ENCODE assay signal across 1 cellular context in the genomic region with DNA sequence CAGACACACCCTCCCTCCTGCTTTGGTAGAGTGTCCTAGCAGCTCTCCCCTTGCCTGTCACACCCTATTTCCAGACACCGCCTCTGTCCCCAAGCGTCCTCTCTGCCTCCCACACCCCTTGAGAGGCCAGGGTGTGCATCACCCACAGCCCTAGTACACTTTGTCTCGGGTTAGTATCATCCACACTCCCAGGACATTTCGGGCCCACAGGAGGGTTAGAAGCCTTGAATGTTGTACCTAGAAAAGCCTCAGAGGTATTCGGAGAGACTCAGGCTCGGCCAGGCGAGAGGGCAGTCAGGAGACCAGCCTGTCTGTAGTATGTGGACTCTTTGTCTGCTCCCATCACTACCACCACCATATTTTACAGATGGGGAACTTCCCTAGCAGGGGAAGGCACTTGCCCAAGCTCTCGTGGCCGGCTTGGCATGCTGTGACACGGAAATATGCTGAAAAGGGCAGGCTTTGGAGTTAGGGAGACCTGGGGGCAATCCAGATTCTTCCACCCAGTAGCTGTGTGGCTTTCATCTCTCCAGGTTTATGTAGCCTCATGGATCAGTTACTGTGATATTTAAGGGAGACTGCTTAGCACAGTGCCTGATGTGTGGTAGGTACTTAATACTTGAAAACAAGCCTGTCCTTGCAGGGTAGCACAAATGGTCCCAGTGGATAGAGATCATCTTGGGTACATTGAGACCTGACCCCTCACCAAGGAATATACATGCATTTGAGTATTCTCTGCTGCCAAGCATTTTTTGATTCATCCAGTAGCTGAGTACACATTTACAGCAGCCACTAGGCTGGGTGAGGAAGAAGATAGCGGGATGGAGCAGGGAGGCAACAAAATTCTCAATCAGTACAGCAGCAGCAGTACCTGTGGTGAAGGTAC.
TF ChIP-seq lines count a peak whose summit lies in the region.

No MANE protein-coding gene starts in this region.

TF ChIP-seq in K562, 482 proteins besides CTCF, POLR2A, EP300 and RAD21 (continues in another document):
- TF ChIP-seq, protein P1, sequence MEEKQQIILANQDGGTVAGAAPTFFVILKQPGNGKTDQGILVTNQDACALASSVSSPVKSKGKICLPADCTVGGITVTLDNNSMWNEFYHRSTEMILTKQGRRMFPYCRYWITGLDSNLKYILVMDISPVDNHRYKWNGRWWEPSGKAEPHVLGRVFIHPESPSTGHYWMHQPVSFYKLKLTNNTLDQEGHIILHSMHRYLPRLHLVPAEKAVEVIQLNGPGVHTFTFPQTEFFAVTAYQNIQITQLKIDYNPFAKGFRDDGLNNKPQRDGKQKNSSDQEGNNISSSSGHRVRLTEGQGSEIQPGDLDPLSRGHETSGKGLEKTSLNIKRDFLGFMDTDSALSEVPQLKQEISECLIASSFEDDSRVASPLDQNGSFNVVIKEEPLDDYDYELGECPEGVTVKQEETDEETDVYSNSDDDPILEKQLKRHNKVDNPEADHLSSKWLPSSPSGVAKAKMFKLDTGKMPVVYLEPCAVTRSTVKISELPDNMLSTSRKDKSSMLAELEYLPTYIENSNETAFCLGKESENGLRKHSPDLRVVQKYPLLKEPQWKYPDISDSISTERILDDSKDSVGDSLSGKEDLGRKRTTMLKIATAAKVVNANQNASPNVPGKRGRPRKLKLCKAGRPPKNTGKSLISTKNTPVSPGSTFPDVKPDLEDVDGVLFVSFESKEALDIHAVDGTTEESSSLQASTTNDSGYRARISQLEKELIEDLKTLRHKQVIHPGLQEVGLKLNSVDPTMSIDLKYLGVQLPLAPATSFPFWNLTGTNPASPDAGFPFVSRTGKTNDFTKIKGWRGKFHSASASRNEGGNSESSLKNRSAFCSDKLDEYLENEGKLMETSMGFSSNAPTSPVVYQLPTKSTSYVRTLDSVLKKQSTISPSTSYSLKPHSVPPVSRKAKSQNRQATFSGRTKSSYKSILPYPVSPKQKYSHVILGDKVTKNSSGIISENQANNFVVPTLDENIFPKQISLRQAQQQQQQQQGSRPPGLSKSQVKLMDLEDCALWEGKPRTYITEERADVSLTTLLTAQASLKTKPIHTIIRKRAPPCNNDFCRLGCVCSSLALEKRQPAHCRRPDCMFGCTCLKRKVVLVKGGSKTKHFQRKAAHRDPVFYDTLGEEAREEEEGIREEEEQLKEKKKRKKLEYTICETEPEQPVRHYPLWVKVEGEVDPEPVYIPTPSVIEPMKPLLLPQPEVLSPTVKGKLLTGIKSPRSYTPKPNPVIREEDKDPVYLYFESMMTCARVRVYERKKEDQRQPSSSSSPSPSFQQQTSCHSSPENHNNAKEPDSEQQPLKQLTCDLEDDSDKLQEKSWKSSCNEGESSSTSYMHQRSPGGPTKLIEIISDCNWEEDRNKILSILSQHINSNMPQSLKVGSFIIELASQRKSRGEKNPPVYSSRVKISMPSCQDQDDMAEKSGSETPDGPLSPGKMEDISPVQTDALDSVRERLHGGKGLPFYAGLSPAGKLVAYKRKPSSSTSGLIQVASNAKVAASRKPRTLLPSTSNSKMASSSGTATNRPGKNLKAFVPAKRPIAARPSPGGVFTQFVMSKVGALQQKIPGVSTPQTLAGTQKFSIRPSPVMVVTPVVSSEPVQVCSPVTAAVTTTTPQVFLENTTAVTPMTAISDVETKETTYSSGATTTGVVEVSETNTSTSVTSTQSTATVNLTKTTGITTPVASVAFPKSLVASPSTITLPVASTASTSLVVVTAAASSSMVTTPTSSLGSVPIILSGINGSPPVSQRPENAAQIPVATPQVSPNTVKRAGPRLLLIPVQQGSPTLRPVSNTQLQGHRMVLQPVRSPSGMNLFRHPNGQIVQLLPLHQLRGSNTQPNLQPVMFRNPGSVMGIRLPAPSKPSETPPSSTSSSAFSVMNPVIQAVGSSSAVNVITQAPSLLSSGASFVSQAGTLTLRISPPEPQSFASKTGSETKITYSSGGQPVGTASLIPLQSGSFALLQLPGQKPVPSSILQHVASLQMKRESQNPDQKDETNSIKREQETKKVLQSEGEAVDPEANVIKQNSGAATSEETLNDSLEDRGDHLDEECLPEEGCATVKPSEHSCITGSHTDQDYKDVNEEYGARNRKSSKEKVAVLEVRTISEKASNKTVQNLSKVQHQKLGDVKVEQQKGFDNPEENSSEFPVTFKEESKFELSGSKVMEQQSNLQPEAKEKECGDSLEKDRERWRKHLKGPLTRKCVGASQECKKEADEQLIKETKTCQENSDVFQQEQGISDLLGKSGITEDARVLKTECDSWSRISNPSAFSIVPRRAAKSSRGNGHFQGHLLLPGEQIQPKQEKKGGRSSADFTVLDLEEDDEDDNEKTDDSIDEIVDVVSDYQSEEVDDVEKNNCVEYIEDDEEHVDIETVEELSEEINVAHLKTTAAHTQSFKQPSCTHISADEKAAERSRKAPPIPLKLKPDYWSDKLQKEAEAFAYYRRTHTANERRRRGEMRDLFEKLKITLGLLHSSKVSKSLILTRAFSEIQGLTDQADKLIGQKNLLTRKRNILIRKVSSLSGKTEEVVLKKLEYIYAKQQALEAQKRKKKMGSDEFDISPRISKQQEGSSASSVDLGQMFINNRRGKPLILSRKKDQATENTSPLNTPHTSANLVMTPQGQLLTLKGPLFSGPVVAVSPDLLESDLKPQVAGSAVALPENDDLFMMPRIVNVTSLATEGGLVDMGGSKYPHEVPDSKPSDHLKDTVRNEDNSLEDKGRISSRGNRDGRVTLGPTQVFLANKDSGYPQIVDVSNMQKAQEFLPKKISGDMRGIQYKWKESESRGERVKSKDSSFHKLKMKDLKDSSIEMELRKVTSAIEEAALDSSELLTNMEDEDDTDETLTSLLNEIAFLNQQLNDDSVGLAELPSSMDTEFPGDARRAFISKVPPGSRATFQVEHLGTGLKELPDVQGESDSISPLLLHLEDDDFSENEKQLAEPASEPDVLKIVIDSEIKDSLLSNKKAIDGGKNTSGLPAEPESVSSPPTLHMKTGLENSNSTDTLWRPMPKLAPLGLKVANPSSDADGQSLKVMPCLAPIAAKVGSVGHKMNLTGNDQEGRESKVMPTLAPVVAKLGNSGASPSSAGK (IDR thresholded peaks at IDR 0.05), result no peak
- no peak for TF ChIP-seq THRAP3 (IDR thresholded peaks at IDR 0.05; ENCODE audit: borderline replicate concordance)
- TF ChIP-seq CHAMP1 (IDR thresholded peaks at IDR 0.05), result no peak
- TF ChIP-seq, protein P2, sequence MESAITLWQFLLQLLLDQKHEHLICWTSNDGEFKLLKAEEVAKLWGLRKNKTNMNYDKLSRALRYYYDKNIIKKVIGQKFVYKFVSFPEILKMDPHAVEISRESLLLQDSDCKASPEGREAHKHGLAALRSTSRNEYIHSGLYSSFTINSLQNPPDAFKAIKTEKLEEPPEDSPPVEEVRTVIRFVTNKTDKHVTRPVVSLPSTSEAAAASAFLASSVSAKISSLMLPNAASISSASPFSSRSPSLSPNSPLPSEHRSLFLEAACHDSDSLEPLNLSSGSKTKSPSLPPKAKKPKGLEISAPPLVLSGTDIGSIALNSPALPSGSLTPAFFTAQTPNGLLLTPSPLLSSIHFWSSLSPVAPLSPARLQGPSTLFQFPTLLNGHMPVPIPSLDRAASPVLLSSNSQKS (CRISPR knock-in tag; IDR thresholded peaks at IDR 0.05), result no peak
- 0 out of 2 replicates have a peak, but pooled peaks have one; percentile 52 for TF ChIP-seq E2F5 (CRISPR knock-in tag; IDR thresholded peaks at IDR 0.05)
- no peak for TF ChIP-seq PTRF (tag; IDR thresholded peaks at IDR 0.05)
- no peak; the same call in 1 of the 2 replicates for TF ChIP-seq ARID4B (CRISPR knock-in tag; IDR thresholded peaks at IDR 0.05)
- no peak for TF ChIP-seq ZNF133 (CRISPR knock-in tag; IDR thresholded peaks at IDR 0.05)
- peak; percentile 58; the same call in 1 of the 2 replicates for TF ChIP-seq CBFB (CRISPR knock-in tag; IDR thresholded peaks at IDR 0.05)
- no peak for TF ChIP-seq FOXA1 (IDR thresholded peaks at IDR 0.05; ENCODE audit: borderline replicate concordance)
- TF ChIP-seq TBL1XR1 (IDR thresholded peaks at IDR 0.05; ENCODE audit: low read length in 2 of 2), result no peak
- no peak for TF ChIP-seq ZNF121 (CRISPR knock-in tag; conservative IDR thresholded peaks at IDR 0.05)
- no peak for TF ChIP-seq RFX5 (IDR thresholded peaks at IDR 0.05; ENCODE audit: low read depth, low read length)
- TF ChIP-seq NCOA4 (IDR thresholded peaks at IDR 0.05; ENCODE audit: partially characterized antibody), result no peak
- TF ChIP-seq, protein P3, sequence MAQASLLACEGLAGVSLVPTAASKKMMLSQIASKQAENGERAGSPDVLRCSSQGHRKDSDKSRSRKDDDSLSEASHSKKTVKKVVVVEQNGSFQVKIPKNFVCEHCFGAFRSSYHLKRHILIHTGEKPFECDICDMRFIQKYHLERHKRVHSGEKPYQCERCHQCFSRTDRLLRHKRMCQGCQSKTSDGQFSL (CRISPR knock-in tag; IDR thresholded peaks at IDR 0.05), result no peak
- TF ChIP-seq, protein P3 (tag; IDR thresholded peaks at IDR 0.05), result no peak
- no peak for TF ChIP-seq KDM4B (IDR thresholded peaks at IDR 0.05; ENCODE audit: borderline replicate concordance in 2 of 2, low read depth in 1 of 2)
- no peak for TF ChIP-seq TEAD4 (IDR thresholded peaks at IDR 0.05; ENCODE audit: low read length)
- 0 out of 2 replicates have a peak, but pooled peaks have one; percentile 34 for TF ChIP-seq TEAD4 (CRISPR knock-in tag; IDR thresholded peaks at IDR 0.05; ENCODE audit: borderline replicate concordance)
- TF ChIP-seq ZNF444 (CRISPR knock-in tag; IDR thresholded peaks at IDR 0.05), result no peak
- TF ChIP-seq, protein P4, sequence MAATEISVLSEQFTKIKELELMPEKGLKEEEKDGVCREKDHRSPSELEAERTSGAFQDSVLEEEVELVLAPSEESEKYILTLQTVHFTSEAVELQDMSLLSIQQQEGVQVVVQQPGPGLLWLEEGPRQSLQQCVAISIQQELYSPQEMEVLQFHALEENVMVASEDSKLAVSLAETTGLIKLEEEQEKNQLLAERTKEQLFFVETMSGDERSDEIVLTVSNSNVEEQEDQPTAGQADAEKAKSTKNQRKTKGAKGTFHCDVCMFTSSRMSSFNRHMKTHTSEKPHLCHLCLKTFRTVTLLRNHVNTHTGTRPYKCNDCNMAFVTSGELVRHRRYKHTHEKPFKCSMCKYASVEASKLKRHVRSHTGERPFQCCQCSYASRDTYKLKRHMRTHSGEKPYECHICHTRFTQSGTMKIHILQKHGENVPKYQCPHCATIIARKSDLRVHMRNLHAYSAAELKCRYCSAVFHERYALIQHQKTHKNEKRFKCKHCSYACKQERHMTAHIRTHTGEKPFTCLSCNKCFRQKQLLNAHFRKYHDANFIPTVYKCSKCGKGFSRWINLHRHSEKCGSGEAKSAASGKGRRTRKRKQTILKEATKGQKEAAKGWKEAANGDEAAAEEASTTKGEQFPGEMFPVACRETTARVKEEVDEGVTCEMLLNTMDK (IDR thresholded peaks at IDR 0.05; ENCODE audit: borderline replicate concordance, insufficient read depth, low read depth, low read length, poor library complexity, severe bottlenecking), result no peak
- TF ChIP-seq DNMT1 (IDR thresholded peaks at IDR 0.05), result no peak
